ENCODE assay signal across 19 cellular contexts in genomic region chr12:56231184-56231582, GRCh38. TPM values are rescaled to one million over a fixed set of nuclear protein-coding genes. Genes with fewer than 3 reads are reported as not detected.
"Had no signal": no experiment of that assay in that cellular context is flagged by ENCODE, and none has a peak within 500 bp of the region (broad histone marks: within the 10 kb centered on the region; RNA-seq: fewer than 3 reads in every experiment).

No MANE protein-coding gene starts in this region.

- H3K27me3 Mint-ChIP-seq: natural killer cell treated with Interleukin-12 subunit alpha and Interleukin-12 subunit beta and Interleukin-15 and Interleukin-18, amount 100 ng/mL, for 72 hours; stimulated activated memory B cell treated with anti-CD40 and anti-IgM and Interleukin-4, amounts not matched to agents 10 μg/mL and 1 μg/mL and 100 μg/mL, for 72 hours; T-helper 17 cell had no signal

- H3K9me3 Mint-ChIP-seq: dendritic cell treated with granulocyte-macrophage colony-stimulating factor and Interleukin-4, amounts not matched to agents 40 ng/mL and 50 ng/mL, for 4 days; natural killer cell treated with Interleukin-12 subunit alpha and Interleukin-12 subunit beta and Interleukin-15 and Interleukin-18, amount 100 ng/mL, for 72 hours; stimulated activated memory B cell treated with anti-CD40 and anti-IgM and Interleukin-4, amounts not matched to agents 10 μg/mL and 1 μg/mL and 100 μg/mL, for 72 hours had no signal

- H3K36me3 ChIP-seq: uterus had no signal

- ATAC-seq: gastrocnemius medialis; stimulated activated memory B cell treated with anti-CD40 and anti-IgM and Interleukin-4, amounts not matched to agents 10 μg/mL and 1 μg/mL and 100 μg/mL, for 72 hours; T-helper 17 cell had no signal

- H3K4me1 ChIP-seq: gastrocnemius medialis, heart right ventricle, sigmoid colon, uterus had no signal

- H3K27me3 ChIP-seq: gastrocnemius medialis, heart right ventricle, sigmoid colon, uterus had no signal

- H3K4me1 Mint-ChIP-seq: stimulated activated memory B cell treated with anti-CD40 and anti-IgM and Interleukin-4, amounts not matched to agents 10 μg/mL and 1 μg/mL and 100 μg/mL, for 72 hours had no signal

- H3K27ac ChIP-seq: epithelial cell of prostate, gastrocnemius medialis, heart right ventricle, sigmoid colon, uterus had no signal

- H3K9me3 ChIP-seq: gastrocnemius medialis, heart right ventricle, sigmoid colon, uterus had no signal

- H3K4me3 Mint-ChIP-seq: dendritic cell treated with granulocyte-macrophage colony-stimulating factor and Interleukin-4, amounts not matched to agents 40 ng/mL and 50 ng/mL, for 4 days; natural killer cell treated with Interleukin-12 subunit alpha and Interleukin-12 subunit beta and Interleukin-15 and Interleukin-18, amount 100 ng/mL, for 72 hours; stimulated activated memory B cell treated with anti-CD40 and anti-IgM and Interleukin-4, amounts not matched to agents 10 μg/mL and 1 μg/mL and 100 μg/mL, for 72 hours; T-helper 17 cell had no signal

- H3K4me3 ChIP-seq: gastrocnemius medialis, heart right ventricle, sigmoid colon, uterus had no signal

- H3K27ac Mint-ChIP-seq: natural killer cell treated with Interleukin-12 subunit alpha and Interleukin-12 subunit beta and Interleukin-15 and Interleukin-18, amount 100 ng/mL, for 72 hours had no signal

- H3K36me3 Mint-ChIP-seq: natural killer cell treated with Interleukin-12 subunit alpha and Interleukin-12 subunit beta and Interleukin-15 and Interleukin-18, amount 100 ng/mL, for 72 hours had no signal

- DNase-seq: activated CD4-positive, CD25-positive, alpha-beta regulatory T cell; activated naive CD4-positive, alpha-beta T cell treated with Interleukin-2 at 50 U/mL for 16 hours; activated T-cell treated with anti-CD3 and anti-CD28 coated beads for 4 hours; anterior cingulate cortex; cerebellar nuclear complex; gastrocnemius medialis; heart right ventricle; mammary epithelial cell; sigmoid colon; stimulated activated CD4-positive, alpha-beta T cell treated with anti-CD3 and anti-CD28 coated beads, Interleukin-12 subunit alpha, Interleukin-12 subunit beta, amount 100 ng/mL, for 4 hours; T-helper 17 cell; uterus had no signal

RNA-seq across cellular contexts. Expression of gene SLC39A5, which starts 1.3 kb away (rescaled TPM):
- total RNA-seq: heart right ventricle, mononuclear cell, omental fat pad, pulmonary artery endothelial cell, sigmoid colon, T-helper 17 cell had no signal
